ENCODE assay signal across 8 cellular contexts in the genomic region with DNA sequence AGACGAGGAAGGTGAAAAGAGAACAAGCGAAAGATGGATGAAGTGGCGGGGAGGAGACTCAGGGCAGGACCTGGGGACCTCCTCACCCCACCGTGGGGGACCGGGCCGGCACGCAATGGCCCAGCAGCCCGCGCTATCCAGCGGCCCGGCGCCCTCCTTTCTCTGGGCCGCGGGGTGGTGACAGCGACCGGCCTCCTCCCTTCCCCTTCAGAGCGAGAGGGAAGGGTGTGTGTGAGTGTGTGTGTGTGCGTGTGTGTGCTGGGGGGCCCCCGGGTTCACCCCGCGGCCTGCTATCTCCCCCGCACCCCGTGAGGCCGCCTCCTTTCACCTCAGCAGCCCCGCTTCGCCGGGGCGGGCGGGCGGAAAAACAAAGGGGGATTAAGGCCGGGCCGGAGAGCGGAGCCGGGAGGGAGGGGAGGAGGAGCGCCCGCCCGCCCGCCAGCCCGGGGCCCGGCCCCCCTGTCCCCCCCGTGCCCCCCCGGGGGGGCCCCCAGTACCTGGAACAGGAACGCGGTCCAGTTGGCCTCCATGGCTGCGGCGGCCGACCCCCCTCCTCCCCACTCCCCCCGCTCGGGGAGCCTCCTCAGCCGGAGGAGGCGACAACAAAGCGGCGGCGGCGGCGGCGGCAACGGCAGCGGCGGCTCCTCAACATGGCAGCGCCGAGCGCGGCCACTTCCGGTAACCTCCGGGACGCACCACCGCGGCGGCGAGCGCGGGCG.
DNase-seq lines count a peak whose midpoint lies in the region; ATAC-seq lines count a peak whose summit lies in the region.

A gene with protein sequence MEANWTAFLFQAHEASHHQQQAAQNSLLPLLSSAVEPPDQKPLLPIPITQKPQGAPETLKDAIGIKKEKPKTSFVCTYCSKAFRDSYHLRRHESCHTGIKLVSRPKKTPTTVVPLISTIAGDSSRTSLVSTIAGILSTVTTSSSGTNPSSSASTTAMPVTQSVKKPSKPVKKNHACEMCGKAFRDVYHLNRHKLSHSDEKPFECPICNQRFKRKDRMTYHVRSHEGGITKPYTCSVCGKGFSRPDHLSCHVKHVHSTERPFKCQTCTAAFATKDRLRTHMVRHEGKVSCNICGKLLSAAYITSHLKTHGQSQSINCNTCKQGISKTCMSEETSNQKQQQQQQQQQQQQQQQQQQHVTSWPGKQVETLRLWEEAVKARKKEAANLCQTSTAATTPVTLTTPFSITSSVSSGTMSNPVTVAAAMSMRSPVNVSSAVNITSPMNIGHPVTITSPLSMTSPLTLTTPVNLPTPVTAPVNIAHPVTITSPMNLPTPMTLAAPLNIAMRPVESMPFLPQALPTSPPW (minus strand): TSS at position 673 of the 719 bp plus-strand sequence. CDS start 143 bp downstream, at position 530.

- H3K4me1 ChIP-seq in mucosa of stomach (ENCODE audit: control insufficient read depth, insufficient read depth, low read length), result peaks cover 19% of the 10 kb centered on the region

- peak within 1 kb of the TSS; percentile 70 for H3K4me3 ChIP-seq in mucosa of stomach (ENCODE audit: low read length)

- DNase-seq in AML-193 (lab: John Stamatoyannopoulos, UW), result peak; percentile 59 to 60
- DNase-seq in NOMO-1 treated with dmso at 0.1 percent for 144 hours (lab: John Stamatoyannopoulos, UW; ENCODE audit: unreplicated experiment), result peak; percentile 58
- peak; percentile 57 for DNase-seq in activated T-cell treated with anti-CD3 and anti-CD28 coated beads for 4 hours
- no peak for DNase-seq in epithelial cell of prostate (ENCODE audit: low read depth, low spot score)
- peak; percentile 33 to 61 for DNase-seq in stimulated activated CD8-positive, alpha-beta memory T cell treated with anti-CD3 and anti-CD28 coated beads, Interleukin-4, amount 100 ng/mL, for 4 hours (ENCODE audit: low read depth in 2 of 2, low spot score in 1 of 2)

- no peaks in the 10 kb centered on the region for H3K36me3 ChIP-seq in mucosa of stomach (ENCODE audit: control insufficient read depth, insufficient read depth, low read length)

- H3K27me3 ChIP-seq in mucosa of stomach (ENCODE audit: control insufficient read depth, insufficient read depth, low read length), result no peaks in the 10 kb centered on the region

- ATAC-seq in GM18909 (IDR thresholded peaks at IDR 0.05; ENCODE audit: poor library complexity, unreplicated experiment) (peak; percentile 64), HG03175 (IDR thresholded peaks at IDR 0.05; ENCODE audit: unreplicated experiment) (peak; percentile 67)

- H3K9me3 ChIP-seq in mucosa of stomach (ENCODE audit: control insufficient read depth, low read length), result no peaks in the 10 kb centered on the region

- peak within 1 kb of the TSS; percentile 88 for H3K27ac ChIP-seq in epithelial cell of prostate

- peak within 1 kb of the TSS; percentile 74 for H3K9ac ChIP-seq in mucosa of stomach (ENCODE audit: low read length)
